16 cellular contexts compared by ENCODE assay signal in genomic region chr19:4042064-4042730, GRCh38. TPM values are rescaled to one million over a fixed set of nuclear protein-coding genes. Genes with fewer than 3 reads are reported as not detected.
DNase-seq lines count a peak whose midpoint lies in the region; ATAC-seq and TF ChIP-seq lines count a peak whose summit lies in the region.
"Had no signal": no experiment of that assay in that cellular context is flagged by ENCODE, and none has a peak within 500 bp of the region (broad histone marks: within the 10 kb centered on the region; RNA-seq: fewer than 3 reads in every experiment).

No MANE protein-coding gene starts in this region.

- H3K4me3 Mint-ChIP-seq in naive thymus-derived CD4-positive, alpha-beta T cell, result no peak overlapping the region
- H3K4me3 Mint-ChIP-seq: activated CD8-positive, alpha-beta memory T cell treated with anti-CD3 and anti-CD28 coated beads, Interleukin-2, amount 10 ng/mL, durations not matched to agents 7 days and 5 days; CD8-positive, alpha-beta memory T cell; endodermal cell had no signal

- H3K27me3 ChIP-seq in esophagus squamous epithelium (no peaks in the 10 kb centered on the region), upper lobe of left lung (no peaks in the 10 kb centered on the region), foreskin keratinocyte (no peaks in the 10 kb centered on the region)
- no peaks in the 10 kb centered on the region for H3K27me3 ChIP-seq in naive thymus-derived CD4-positive, alpha-beta T cell (ENCODE audit: control insufficient read depth in 2 of 2, insufficient read depth in 2 of 2, low read length in 2 of 2)
- H3K27me3 ChIP-seq: gastrocnemius medialis had no signal

- no peaks in the 10 kb centered on the region for H3K27me3 Mint-ChIP-seq in naive thymus-derived CD4-positive, alpha-beta T cell
- H3K27me3 Mint-ChIP-seq: activated CD8-positive, alpha-beta memory T cell treated with anti-CD3 and anti-CD28 coated beads, Interleukin-2, amount 10 ng/mL, durations not matched to agents 7 days and 5 days had no signal

- no peaks in the 10 kb centered on the region for H3K9me3 Mint-ChIP-seq in naive thymus-derived CD4-positive, alpha-beta T cell
- H3K9me3 Mint-ChIP-seq: CD8-positive, alpha-beta memory T cell; endodermal cell had no signal

- DNase-seq in Right ventricle myocardium inferior (ENCODE audit: missing footprints) (no peak), cardiac septum (ENCODE audit: low spot score) (no peak), esophagus squamous epithelium (lab: John Stamatoyannopoulos, UW) (no peak), upper lobe of left lung (no peak), superior temporal gyrus (ENCODE audit: extremely low spot score) (no peak), foreskin keratinocyte (no peak)
- DNase-seq in naive thymus-derived CD4-positive, alpha-beta T cell, result no peak
- DNase-seq: activated CD8-positive, alpha-beta memory T cell treated with anti-CD3 and anti-CD28 coated beads, Interleukin-2, amount 10 ng/mL, durations not matched to agents 7 days and 5 days; activated naive CD4-positive, alpha-beta T cell treated with Interleukin-2 at 50 U/mL for 16 hours; caudate nucleus; CD8-positive, alpha-beta memory T cell; endodermal cell; gastrocnemius medialis; NCI-H1105 treated with DMSO at 0.1 percent for 48 hours; SK-N-SH had no signal

- peaks cover 3 to 18% (median 11%) of the 10 kb centered on the region in 7 donors for H3K4me1 Mint-ChIP-seq in naive thymus-derived CD4-positive, alpha-beta T cell
- H3K4me1 Mint-ChIP-seq: endodermal cell had no signal

- ATAC-seq in Right ventricle myocardium inferior (peak; percentile 27), upper lobe of left lung (ENCODE audit: low FRiP score in 2 of 2) (peak in 1 of 2 donors; percentile 15), HG02970 (IDR thresholded peaks at IDR 0.05; ENCODE audit: low FRiP score, unreplicated experiment) (no peak), foreskin keratinocyte (no peak)
- peak; percentile 13 for ATAC-seq in naive thymus-derived CD4-positive, alpha-beta T cell
- ATAC-seq: activated CD8-positive, alpha-beta memory T cell treated with anti-CD3 and anti-CD28 coated beads, Interleukin-2, amount 10 ng/mL, durations not matched to agents 7 days and 5 days; gastrocnemius medialis had no signal

- H3K36me3 ChIP-seq in esophagus squamous epithelium (peaks cover 4 to 70% (median 11%) of the 10 kb centered on the region in 3 donors), upper lobe of left lung (peaks cover 3 to 63% (median 34%) of the 10 kb centered on the region in 4 donors)
- H3K36me3 ChIP-seq in naive thymus-derived CD4-positive, alpha-beta T cell (ENCODE audit: control insufficient read depth in 2 of 3, insufficient read depth in 3 of 3, low read length in 3 of 3), result peaks cover 0 to 18% (median 0%) of the 10 kb centered on the region in 3 experiments

- intact Hi-C loops in Right ventricle myocardium inferior (cut with DNase I), result no loop called here
- intact Hi-C loops in cardiac septum (cut with DNase I), result no loop called here
- intact Hi-C loops in esophagus squamous epithelium (cut with DNase I), result no loop called here
- intact Hi-C loops in naive thymus-derived CD4-positive, alpha-beta T cell (cut with micrococcal nuclease), result no loop called here

- H3K4me1 ChIP-seq in esophagus squamous epithelium, result peaks cover 13 to 48% (median 18%) of the 10 kb centered on the region in 3 donors
- H3K4me1 ChIP-seq in naive thymus-derived CD4-positive, alpha-beta T cell (ENCODE audit: control insufficient read depth in 2 of 2, insufficient read depth in 2 of 2, low read length in 2 of 2), result peaks cover 0 to 3% of the 10 kb centered on the region in 2 donors
- H3K4me1 ChIP-seq in upper lobe of left lung, result peaks cover 14 to 30% (median 18%) of the 10 kb centered on the region in 4 donors
- no peaks in the 10 kb centered on the region for H3K4me1 ChIP-seq in foreskin keratinocyte
- H3K4me1 ChIP-seq: gastrocnemius medialis had no signal

- POLR2A ChIA-PET in naive thymus-derived CD4-positive, alpha-beta T cell (lab: Charles Lee), result no interaction called here

- peaks cover 0 to 9% (median 6%) of the 10 kb centered on the region in 5 donors for H3K36me3 Mint-ChIP-seq in naive thymus-derived CD4-positive, alpha-beta T cell

- no peak for TF ChIP-seq EP300 in upper lobe of left lung (IDR thresholded peaks at IDR 0.05)

- H3K4me3 ChIP-seq in esophagus squamous epithelium, result no peak overlapping the region
- no peak overlapping the region for H3K4me3 ChIP-seq in naive thymus-derived CD4-positive, alpha-beta T cell (ENCODE audit: low read length)
- H3K4me3 ChIP-seq in upper lobe of left lung, result no peak overlapping the region
- H3K4me3 ChIP-seq: gastrocnemius medialis had no signal

- CTCF ChIA-PET in naive thymus-derived CD4-positive, alpha-beta T cell (lab: Charles Lee), result no interaction called here

- H3K9me3 ChIP-seq in esophagus squamous epithelium, result no peaks in the 10 kb centered on the region
- H3K9me3 ChIP-seq in naive thymus-derived CD4-positive, alpha-beta T cell (ENCODE audit: control insufficient read depth in 2 of 3, low read length in 3 of 3), result no peaks in the 10 kb centered on the region
- H3K9me3 ChIP-seq in upper lobe of left lung, result no peaks in the 10 kb centered on the region
- H3K9me3 ChIP-seq: gastrocnemius medialis, SK-N-SH had no signal

- H3K27ac ChIP-seq in esophagus squamous epithelium, result peak overlapping the region; percentile 29 to 61 (median 51)
- no peak overlapping the region for H3K27ac ChIP-seq in naive thymus-derived CD4-positive, alpha-beta T cell (ENCODE audit: low read depth, low read length)
- H3K27ac ChIP-seq in upper lobe of left lung, result peak overlapping the region; percentile 39 to 74 (median 58)
- H3K27ac ChIP-seq in foreskin keratinocyte, result no peak overlapping the region

- no peak overlapping the region for H3K27ac Mint-ChIP-seq in naive thymus-derived CD4-positive, alpha-beta T cell
- H3K27ac Mint-ChIP-seq: activated CD8-positive, alpha-beta memory T cell treated with anti-CD3 and anti-CD28 coated beads, Interleukin-2, amount 10 ng/mL, durations not matched to agents 7 days and 5 days; endodermal cell had no signal

- no peak for TF ChIP-seq POLR2A in esophagus squamous epithelium (IDR thresholded peaks at IDR 0.05)
- TF ChIP-seq POLR2A in upper lobe of left lung (IDR thresholded peaks at IDR 0.05), result no peak

- TF ChIP-seq CTCF in esophagus squamous epithelium (IDR thresholded peaks at IDR 0.05) (no peak), upper lobe of left lung (IDR thresholded peaks at IDR 0.05) (no peak), foreskin keratinocyte (conservative IDR thresholded peaks at IDR 0.05) (no peak)

- WGBS in esophagus squamous epithelium, 2 donors, result 80% methylated on average over 2 of the region's 14 CpGs; no CpG with 5 or more reads in 1 of the 2 donors
- WGBS in upper lobe of left lung, 2 donors, result 54 to 74% methylated on average over 5 to 11 of the region's 14 CpGs

RNA-seq across cellular contexts. Expression of gene ZBTB7A, which starts 24.5 kb away (rescaled TPM):
- total RNA-seq in Right ventricle myocardium inferior (30.8 TPM), cardiac septum (29.9 TPM), esophagus squamous epithelium (100 to 1,000 TPM in 1 of 4 donors, 10 to 100 TPM in 3; 60.5 to 187 (median 81.2) TPM), upper lobe of left lung (100 to 1,000 TPM in 1 of 6 donors, 10 to 100 TPM in 5; 54.1 to 131 (median 72.6) TPM), foreskin keratinocyte (18.1 and 20.1 TPM in 2 replicates)
- 10 to 100 TPM; 47.4 to 76.0 (median 52.0) TPM for total RNA-seq in naive thymus-derived CD4-positive, alpha-beta T cell
- polyA plus RNA-seq in naive thymus-derived CD4-positive, alpha-beta T cell, result 10 to 100 TPM; 15.3 to 45.0 TPM
- 10.0 and 10.4 TPM in 2 replicates for polyA plus RNA-seq in foreskin keratinocyte

RNA-seq across cellular contexts. Expression of gene PIAS4, which starts 34.7 kb away (rescaled TPM):
- total RNA-seq in Right ventricle myocardium inferior (16.1 TPM), cardiac septum (18.4 TPM), esophagus squamous epithelium (10 to 100 TPM; 11.4 to 15.1 (median 13.0) TPM), upper lobe of left lung (10 to 100 TPM; 13.7 to 53.4 (median 21.9) TPM), foreskin keratinocyte (22.0 and 23.9 TPM in 2 replicates)
- total RNA-seq in naive thymus-derived CD4-positive, alpha-beta T cell, result 10 to 100 TPM; 23.9 to 40.6 (median 28.8) TPM
- 1 to 10 TPM; 3.9 to 6.8 TPM for polyA plus RNA-seq in naive thymus-derived CD4-positive, alpha-beta T cell
- 10.7 and 11.9 TPM in 2 replicates for polyA plus RNA-seq in foreskin keratinocyte

RNA-seq across cellular contexts. Expression of gene EEF2, which starts 56.9 kb away (rescaled TPM):
- total RNA-seq in Right ventricle myocardium inferior, result 2,154 TPM
- total RNA-seq in cardiac septum, result 1,625 TPM
- total RNA-seq in esophagus squamous epithelium, result 1,000 to 10,000 TPM; 1,210 to 2,054 (median 1,565) TPM
- total RNA-seq in naive thymus-derived CD4-positive, alpha-beta T cell, result 1,000 to 10,000 TPM; 1,791 to 2,674 (median 2,346) TPM
- 100 to 1,000 TPM; 611 to 634 TPM for polyA plus RNA-seq in naive thymus-derived CD4-positive, alpha-beta T cell
- total RNA-seq in upper lobe of left lung, result 1,000 to 10,000 TPM; 1,167 to 2,562 (median 1,758) TPM
- 1,955 and 2,022 TPM in 2 replicates for total RNA-seq in foreskin keratinocyte
- polyA plus RNA-seq in foreskin keratinocyte, result 1,478 and 1,570 TPM in 2 replicates

Comparison
In these comparisons a context has a peak if more than half of its experiments do, and no peak if none do; other contexts are left out.
1. ATAC-seq: peak in Right ventricle myocardium inferior (single experiment) and naive thymus-derived CD4-positive, alpha-beta T cell (single experiment); none in HG02970 (single experiment) and foreskin keratinocyte (single experiment).
2. H3K27ac ChIP-seq: peak in esophagus squamous epithelium (4 of 4) and upper lobe of left lung (4 of 4); none in naive thymus-derived CD4-positive, alpha-beta T cell (single experiment) and foreskin keratinocyte (single experiment).